Comparison of ENCODE assay signal across 2 cellular contexts in the genomic region with DNA sequence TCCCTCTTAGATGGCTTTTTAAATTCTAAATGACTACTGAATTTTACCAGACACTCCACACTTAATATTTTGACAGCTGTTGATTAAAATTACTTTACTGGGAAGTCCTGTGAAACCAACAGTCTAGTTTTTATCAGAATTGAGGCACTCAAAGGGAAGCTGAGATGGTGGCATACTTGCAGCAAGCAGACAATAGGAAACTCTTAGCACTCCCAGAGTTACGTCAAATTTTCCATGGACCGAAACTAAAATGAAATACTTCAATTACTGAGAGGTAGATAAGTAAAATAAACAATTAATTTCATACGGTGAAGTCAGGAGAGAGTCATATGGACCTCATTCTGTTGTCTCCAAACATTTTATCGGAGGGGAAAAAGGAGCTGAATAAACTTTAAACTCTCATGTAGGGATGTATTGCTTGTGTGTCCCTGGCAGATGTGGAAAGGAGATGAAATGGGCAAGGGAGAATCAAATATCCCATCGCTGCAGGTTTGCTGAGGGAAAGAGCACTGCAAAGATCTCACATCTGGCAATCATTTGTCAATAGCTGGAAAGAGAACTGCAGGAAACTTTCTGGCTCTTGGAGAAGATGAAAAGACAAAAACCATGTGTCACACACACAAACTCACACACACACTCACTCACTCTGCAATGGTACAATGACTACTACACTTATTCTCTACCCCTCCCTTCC.
TF ChIP-seq lines count a peak whose summit lies in the region.

No MANE protein-coding gene starts in this region.

TF ChIP-seq in GM23338, 12 proteins besides CTCF, POLR2A, EP300 and RAD21 (continued from another document):
- TF ChIP-seq, protein P1, sequence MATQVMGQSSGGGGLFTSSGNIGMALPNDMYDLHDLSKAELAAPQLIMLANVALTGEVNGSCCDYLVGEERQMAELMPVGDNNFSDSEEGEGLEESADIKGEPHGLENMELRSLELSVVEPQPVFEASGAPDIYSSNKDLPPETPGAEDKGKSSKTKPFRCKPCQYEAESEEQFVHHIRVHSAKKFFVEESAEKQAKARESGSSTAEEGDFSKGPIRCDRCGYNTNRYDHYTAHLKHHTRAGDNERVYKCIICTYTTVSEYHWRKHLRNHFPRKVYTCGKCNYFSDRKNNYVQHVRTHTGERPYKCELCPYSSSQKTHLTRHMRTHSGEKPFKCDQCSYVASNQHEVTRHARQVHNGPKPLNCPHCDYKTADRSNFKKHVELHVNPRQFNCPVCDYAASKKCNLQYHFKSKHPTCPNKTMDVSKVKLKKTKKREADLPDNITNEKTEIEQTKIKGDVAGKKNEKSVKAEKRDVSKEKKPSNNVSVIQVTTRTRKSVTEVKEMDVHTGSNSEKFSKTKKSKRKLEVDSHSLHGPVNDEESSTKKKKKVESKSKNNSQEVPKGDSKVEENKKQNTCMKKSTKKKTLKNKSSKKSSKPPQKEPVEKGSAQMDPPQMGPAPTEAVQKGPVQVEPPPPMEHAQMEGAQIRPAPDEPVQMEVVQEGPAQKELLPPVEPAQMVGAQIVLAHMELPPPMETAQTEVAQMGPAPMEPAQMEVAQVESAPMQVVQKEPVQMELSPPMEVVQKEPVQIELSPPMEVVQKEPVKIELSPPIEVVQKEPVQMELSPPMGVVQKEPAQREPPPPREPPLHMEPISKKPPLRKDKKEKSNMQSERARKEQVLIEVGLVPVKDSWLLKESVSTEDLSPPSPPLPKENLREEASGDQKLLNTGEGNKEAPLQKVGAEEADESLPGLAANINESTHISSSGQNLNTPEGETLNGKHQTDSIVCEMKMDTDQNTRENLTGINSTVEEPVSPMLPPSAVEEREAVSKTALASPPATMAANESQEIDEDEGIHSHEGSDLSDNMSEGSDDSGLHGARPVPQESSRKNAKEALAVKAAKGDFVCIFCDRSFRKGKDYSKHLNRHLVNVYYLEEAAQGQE (IDR thresholded peaks at IDR 0.05; ENCODE audit: unreplicated experiment), result no peak
- TF ChIP-seq ZNF114 (CRISPR knock-in tag; IDR thresholded peaks at IDR 0.05) (no peak), ZNF331 (CRISPR knock-in tag; IDR thresholded peaks at IDR 0.05; ENCODE audit: low read depth) (no peak), NANOG (IDR thresholded peaks at IDR 0.05; ENCODE audit: borderline replicate concordance) (no peak)

TF ChIP-seq in SK-N-SH, 30 proteins besides CTCF, POLR2A, EP300 and RAD21 (continued from another document):
- TF ChIP-seq RXRA (IDR thresholded peaks at IDR 0.05; ENCODE audit: borderline replicate concordance, low read depth), result no peak
- no peak for TF ChIP-seq EZH2phosphoT487 (IDR thresholded peaks at IDR 0.05; ENCODE audit: borderline replicate concordance, low read depth)
- no peak for TF ChIP-seq RCOR1 (IDR thresholded peaks at IDR 0.05; ENCODE audit: low read length)
